In the genomic region with DNA sequence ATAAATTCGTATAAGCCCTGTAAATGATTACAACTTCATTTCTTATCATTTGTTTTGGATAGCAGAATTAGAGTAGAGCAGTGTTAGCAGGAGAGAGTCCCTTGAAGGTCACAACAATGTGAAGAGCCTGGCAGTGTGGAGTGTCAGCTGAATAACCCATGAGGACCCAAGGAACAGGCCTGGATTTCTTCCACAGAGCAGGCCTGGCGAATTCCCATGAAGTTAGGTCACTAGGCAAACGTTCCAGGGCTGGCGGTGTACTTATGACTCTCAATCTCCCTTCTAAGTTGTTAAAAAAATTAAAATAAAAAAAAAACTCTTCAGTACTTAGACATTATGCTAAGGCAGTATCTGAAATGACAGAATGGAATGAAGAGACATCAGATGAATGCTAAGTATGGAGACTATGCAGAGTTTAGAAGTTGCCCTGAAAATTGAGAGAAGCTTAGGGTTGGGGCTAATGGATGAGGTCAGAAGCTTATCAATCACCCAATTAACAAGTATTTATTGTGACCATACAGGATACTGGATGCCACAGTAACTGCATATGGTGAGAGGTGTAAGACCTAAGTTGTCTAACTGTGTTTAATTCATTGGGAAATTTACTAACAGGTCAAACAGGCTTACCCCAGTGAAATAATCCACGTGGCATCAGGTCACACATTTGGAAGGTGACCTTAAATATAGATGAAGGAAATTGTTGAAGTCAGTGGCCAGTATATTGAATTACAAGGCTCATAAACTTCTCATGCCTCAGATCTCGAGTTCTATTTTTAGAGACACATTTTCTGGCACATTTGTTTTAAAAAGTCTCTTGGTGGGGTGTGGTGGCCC, we compare ENCODE assay signal across 1 cellular context.
TF ChIP-seq lines count a peak whose summit lies in the region.

No MANE protein-coding gene starts in this region.

TF ChIP-seq in GM23338, 12 proteins besides CTCF, POLR2A, EP300 and RAD21 (continued from another document):
- TF ChIP-seq, protein P1, sequence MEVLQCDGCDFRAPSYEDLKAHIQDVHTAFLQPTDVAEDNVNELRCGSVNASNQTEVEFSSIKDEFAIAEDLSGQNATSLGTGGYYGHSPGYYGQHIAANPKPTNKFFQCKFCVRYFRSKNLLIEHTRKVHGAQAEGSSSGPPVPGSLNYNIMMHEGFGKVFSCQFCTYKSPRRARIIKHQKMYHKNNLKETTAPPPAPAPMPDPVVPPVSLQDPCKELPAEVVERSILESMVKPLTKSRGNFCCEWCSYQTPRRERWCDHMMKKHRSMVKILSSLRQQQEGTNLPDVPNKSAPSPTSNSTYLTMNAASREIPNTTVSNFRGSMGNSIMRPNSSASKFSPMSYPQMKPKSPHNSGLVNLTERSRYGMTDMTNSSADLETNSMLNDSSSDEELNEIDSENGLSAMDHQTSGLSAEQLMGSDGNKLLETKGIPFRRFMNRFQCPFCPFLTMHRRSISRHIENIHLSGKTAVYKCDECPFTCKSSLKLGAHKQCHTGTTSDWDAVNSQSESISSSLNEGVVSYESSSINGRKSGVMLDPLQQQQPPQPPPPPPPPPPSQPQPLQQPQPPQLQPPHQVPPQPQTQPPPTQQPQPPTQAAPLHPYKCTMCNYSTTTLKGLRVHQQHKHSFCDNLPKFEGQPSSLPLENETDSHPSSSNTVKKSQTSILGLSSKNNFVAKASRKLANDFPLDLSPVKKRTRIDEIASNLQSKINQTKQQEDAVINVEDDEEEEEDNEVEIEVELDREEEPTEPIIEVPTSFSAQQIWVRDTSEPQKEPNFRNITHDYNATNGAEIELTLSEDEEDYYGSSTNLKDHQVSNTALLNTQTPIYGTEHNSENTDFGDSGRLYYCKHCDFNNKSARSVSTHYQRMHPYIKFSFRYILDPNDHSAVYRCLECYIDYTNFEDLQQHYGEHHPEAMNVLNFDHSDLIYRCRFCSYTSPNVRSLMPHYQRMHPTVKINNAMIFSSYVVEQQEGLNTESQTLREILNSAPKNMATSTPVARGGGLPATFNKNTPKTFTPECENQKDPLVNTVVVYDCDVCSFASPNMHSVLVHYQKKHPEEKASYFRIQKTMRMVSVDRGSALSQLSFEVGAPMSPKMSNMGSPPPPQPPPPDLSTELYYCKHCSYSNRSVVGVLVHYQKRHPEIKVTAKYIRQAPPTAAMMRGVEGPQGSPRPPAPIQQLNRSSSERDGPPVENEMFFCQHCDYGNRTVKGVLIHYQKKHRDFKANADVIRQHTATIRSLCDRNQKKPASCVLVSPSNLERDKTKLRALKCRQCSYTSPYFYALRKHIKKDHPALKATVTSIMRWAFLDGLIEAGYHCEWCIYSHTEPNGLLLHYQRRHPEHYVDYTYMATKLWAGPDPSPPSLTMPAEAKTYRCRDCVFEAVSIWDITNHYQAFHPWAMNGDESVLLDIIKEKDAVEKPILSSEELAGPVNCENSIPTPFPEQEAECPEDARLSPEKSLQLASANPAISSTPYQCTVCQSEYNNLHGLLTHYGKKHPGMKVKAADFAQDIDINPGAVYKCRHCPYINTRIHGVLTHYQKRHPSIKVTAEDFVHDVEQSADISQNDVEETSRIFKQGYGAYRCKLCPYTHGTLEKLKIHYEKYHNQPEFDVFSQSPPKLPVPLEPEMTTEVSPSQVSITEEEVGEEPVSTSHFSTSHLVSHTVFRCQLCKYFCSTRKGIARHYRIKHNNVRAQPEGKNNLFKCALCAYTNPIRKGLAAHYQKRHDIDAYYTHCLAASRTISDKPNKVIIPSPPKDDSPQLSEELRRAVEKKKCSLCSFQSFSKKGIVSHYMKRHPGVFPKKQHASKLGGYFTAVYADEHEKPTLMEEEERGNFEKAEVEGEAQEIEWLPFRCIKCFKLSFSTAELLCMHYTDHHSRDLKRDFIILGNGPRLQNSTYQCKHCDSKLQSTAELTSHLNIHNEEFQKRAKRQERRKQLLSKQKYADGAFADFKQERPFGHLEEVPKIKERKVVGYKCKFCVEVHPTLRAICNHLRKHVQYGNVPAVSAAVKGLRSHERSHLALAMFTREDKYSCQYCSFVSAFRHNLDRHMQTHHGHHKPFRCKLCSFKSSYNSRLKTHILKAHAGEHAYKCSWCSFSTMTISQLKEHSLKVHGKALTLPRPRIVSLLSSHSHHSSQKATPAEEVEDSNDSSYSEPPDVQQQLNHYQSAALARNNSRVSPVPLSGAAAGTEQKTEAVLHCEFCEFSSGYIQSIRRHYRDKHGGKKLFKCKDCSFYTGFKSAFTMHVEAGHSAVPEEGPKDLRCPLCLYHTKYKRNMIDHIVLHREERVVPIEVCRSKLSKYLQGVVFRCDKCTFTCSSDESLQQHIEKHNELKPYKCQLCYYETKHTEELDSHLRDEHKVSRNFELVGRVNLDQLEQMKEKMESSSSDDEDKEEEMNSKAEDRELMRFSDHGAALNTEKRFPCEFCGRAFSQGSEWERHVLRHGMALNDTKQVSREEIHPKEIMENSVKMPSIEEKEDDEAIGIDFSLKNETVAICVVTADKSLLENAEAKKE (CRISPR knock-in tag; IDR thresholded peaks at IDR 0.05): no peak
- TF ChIP-seq ZNF114 (CRISPR knock-in tag; IDR thresholded peaks at IDR 0.05) (no peak), EZH2phosphoT487 (IDR thresholded peaks at IDR 0.05; ENCODE audit: unreplicated experiment) (no peak)
